Comparison of ENCODE assay signal across 8 cellular contexts in genomic region chr2:177148477-177149154, GRCh38.
A peak's percentile ranks its signal among the peaks of the same experiment; 100 is the strongest.
DNase-seq lines count a peak whose midpoint lies in the region; ATAC-seq and TF ChIP-seq lines count a peak whose summit lies in the region.

No MANE protein-coding gene starts in this region.

- CTCF ChIA-PET in activated B cell treated with CpG ODN at 0.5 μM for 24 hours (lab: Charles Lee) = interaction anchor here (0.6 to 4.6 kb wide), 21 partner anchors 8 to 1022 kb away, joined by 3 to 64 read pairs (median 5); no protein-coding TSS in a partner anchor

- no peak for DNase-seq in AG09309 (ENCODE audit: low read depth)
- peak; percentile 98 for DNase-seq in NCI-H2227 treated with DMSO at 0.1 percent for 48 hours (lab: John Stamatoyannopoulos, UW)
- DNase-seq in activated B cell treated with CpG ODN at 0.5 μM for 24 hours = peak; percentile 46
- peak; percentile 57 to 61 for DNase-seq in central memory CD8-positive, alpha-beta T cell (ENCODE audit: low spot score in 2 of 2)
- peak; percentile 64 for DNase-seq in kidney glomerular epithelial cell (lab: John Stamatoyannopoulos, UW)
- DNase-seq in stimulated activated CD4-positive, alpha-beta T cell treated with anti-CD3 and anti-CD28 coated beads, Interleukin-1b, Interleukin-23, amount 100 ng/mL, for 48 hours = peak; percentile 69

- peak overlapping the region; percentile 89 for H3K4me3 Mint-ChIP-seq in activated B cell treated with CpG ODN at 0.5 μM for 24 hours
- H3K4me3 Mint-ChIP-seq in central memory CD8-positive, alpha-beta T cell = peak overlapping the region; percentile 77

- intact Hi-C loops in activated B cell treated with CpG ODN at 0.5 μM for 24 hours (cut with micrococcal nuclease) = loop anchor here (1.0 to 10.0 kb wide), 9 partner anchors 401 to 1898 kb away; no protein-coding TSS in a partner anchor

- H3K9me3 Mint-ChIP-seq in activated B cell treated with CpG ODN at 0.5 μM for 24 hours = no peaks in the 10 kb centered on the region
- no peaks in the 10 kb centered on the region for H3K9me3 Mint-ChIP-seq in central memory CD8-positive, alpha-beta T cell

- peak overlapping the region; percentile 43 for H3K4me3 ChIP-seq in AG09309 (ENCODE audit: control insufficient read depth, low read depth, low read length)

- no peaks in the 10 kb centered on the region for H3K36me3 Mint-ChIP-seq in activated B cell treated with CpG ODN at 0.5 μM for 24 hours (ENCODE audit: low read depth)
- peaks cover 4% of the 10 kb centered on the region for H3K36me3 Mint-ChIP-seq in central memory CD8-positive, alpha-beta T cell (ENCODE audit: insufficient read depth)

- TF ChIP-seq CTCF in AG09309 (IDR thresholded peaks at IDR 0.05; ENCODE audit: control insufficient read depth, insufficient read depth, low read depth, low read length, missing control alignments) (peak; percentile 92), activated B cell treated with CpG ODN at 0.5 μM for 24 hours (IDR thresholded peaks at IDR 0.05) (peak; percentile 36)

- H3K27ac Mint-ChIP-seq in activated B cell treated with CpG ODN at 0.5 μM for 24 hours = peak overlapping the region; percentile 36
- peak overlapping the region; percentile 4 for H3K27ac Mint-ChIP-seq in central memory CD8-positive, alpha-beta T cell (ENCODE audit: low read depth)

- ATAC-seq in GM18873 (IDR thresholded peaks at IDR 0.05; ENCODE audit: low FRiP score, unreplicated experiment) (peak; percentile 80), HG03139 (IDR thresholded peaks at IDR 0.05; ENCODE audit: unreplicated experiment) (peak; percentile 87), activated B cell treated with CpG ODN at 0.5 μM for 24 hours (ENCODE audit: low read depth) (peak; percentile 84)
- ATAC-seq in central memory CD8-positive, alpha-beta T cell (replicated peaks; ENCODE audit: extremely low read depth, poor library complexity, severe bottlenecking) = peak; percentile 83

- H3K27me3 Mint-ChIP-seq in activated B cell treated with CpG ODN at 0.5 μM for 24 hours = peaks cover 14% of the 10 kb centered on the region
- peaks cover 28% of the 10 kb centered on the region for H3K27me3 Mint-ChIP-seq in central memory CD8-positive, alpha-beta T cell

- POLR2A ChIA-PET in activated B cell treated with CpG ODN at 0.5 μM for 24 hours (lab: Charles Lee) = interaction anchor here (0.9 to 1.7 kb wide), 3 partner anchors 9 to 115 kb away, joined by 3 to 16 read pairs (median 13); partner anchors contain the start of gene NFE2L2

- H3K4me1 Mint-ChIP-seq in activated B cell treated with CpG ODN at 0.5 μM for 24 hours = peaks cover 15% of the 10 kb centered on the region
- H3K4me1 Mint-ChIP-seq in central memory CD8-positive, alpha-beta T cell = peaks cover 8% of the 10 kb centered on the region
